Comparison of ENCODE assay signal across 23 cellular contexts in the genomic region with DNA sequence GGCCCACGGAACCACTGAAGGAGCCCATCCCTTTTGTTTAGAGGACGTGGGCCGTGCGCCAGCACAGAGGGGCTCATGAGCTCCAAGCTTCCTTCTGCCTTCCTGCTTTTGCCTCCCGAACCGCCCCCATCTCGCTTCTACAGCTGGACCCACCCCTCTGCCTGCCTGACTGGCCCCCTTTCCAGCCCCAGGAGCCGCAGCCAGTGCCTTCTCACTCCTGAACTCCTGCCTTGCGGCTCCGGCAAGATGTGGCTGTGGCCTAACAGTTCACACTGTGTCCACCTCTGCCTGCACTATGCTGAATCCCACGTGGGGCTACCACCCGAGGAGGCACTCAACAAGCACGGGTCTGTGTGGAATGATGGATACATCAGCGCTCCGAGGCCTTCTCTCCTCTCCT. TPM values are rescaled to one million over a fixed set of nuclear protein-coding genes. Genes with fewer than 3 reads are reported as not detected.
DNase-seq lines count a peak whose midpoint lies in the region; ATAC-seq and TF ChIP-seq lines count a peak whose summit lies in the region.
"Had no signal": no experiment of that assay in that cellular context is flagged by ENCODE, and none has a peak within 500 bp of the region (broad histone marks: within the 10 kb centered on the region; RNA-seq: fewer than 3 reads in every experiment).

No MANE protein-coding gene starts in this region.

- no peaks in the 10 kb centered on the region for H3K36me3 Mint-ChIP-seq in central memory CD8-positive, alpha-beta T cell (ENCODE audit: insufficient read depth)
- no peaks in the 10 kb centered on the region for H3K36me3 Mint-ChIP-seq in Calu3 (ENCODE audit: insufficient read depth, unreplicated experiment)
- H3K36me3 Mint-ChIP-seq: IgD-negative memory B cell had no signal

- 83% methylated on average over 15 of the region's 15 CpGs for WGBS in right cardiac atrium

- peaks cover 2% of the 10 kb centered on the region; the same call in 1 of the 2 replicates for H3K4me1 ChIP-seq in HEK293 (ENCODE audit: control insufficient read depth, insufficient read depth, low read length)
- H3K4me1 ChIP-seq in right cardiac atrium (ENCODE audit: control insufficient read depth, insufficient read depth, low read length): peaks cover 8% of the 10 kb centered on the region
- peaks cover 10 to 44% (median 38%) of the 10 kb centered on the region in 5 donors for H3K4me1 ChIP-seq in subcutaneous abdominal adipose tissue (ENCODE audit: control insufficient read depth in 5 of 5, insufficient read depth in 5 of 5, low read length in 5 of 5)

- no peak overlapping the region for H3K27ac ChIP-seq in HEK293 (ENCODE audit: extremely low read depth, low read depth, low read length)
- H3K27ac ChIP-seq in right cardiac atrium (ENCODE audit: low read length): no peak overlapping the region
- peak overlapping the region; percentile 61 for H3K27ac ChIP-seq in subcutaneous abdominal adipose tissue (ENCODE audit: low read depth, low read length)
- H3K27ac ChIP-seq: SJCRH30 had no signal

- no peak for TF ChIP-seq CTCF in HEK293 (tag by site-specific recombination; IDR thresholded peaks at IDR 0.05)
- no peak for TF ChIP-seq CTCF in Calu3 (IDR thresholded peaks at IDR 0.05; ENCODE audit: unreplicated experiment)

- H3K9me3 ChIP-seq in HEK293 (ENCODE audit: control insufficient read depth, insufficient read depth, low read depth, low read length) (0 out of 2 replicates have a peak, but pooled peaks cover 3% of the 10 kb centered on the region), right cardiac atrium (ENCODE audit: control insufficient read depth, low read length) (no peaks in the 10 kb centered on the region), subcutaneous abdominal adipose tissue (ENCODE audit: control insufficient read depth in 5 of 5, low read length in 5 of 5) (no peaks in the 10 kb centered on the region)

- no peak for DNase-seq in central memory CD8-positive, alpha-beta T cell (ENCODE audit: low spot score in 2 of 2)
- peak; percentile 5 to 43 (median 25) for DNase-seq in right cardiac atrium
- DNase-seq in NCI-H2029 treated with DMSO at 0.1 percent for 48 hours (lab: John Stamatoyannopoulos, UW): no peak
- no peak for DNase-seq in NCI-H446 treated with DMSO at 0.1 percent for 48 hours (lab: John Stamatoyannopoulos, UW)
- no peak for DNase-seq in Calu3
- DNase-seq: ACHN; C1 segment of cervical spinal cord; CD8-positive, alpha-beta T cell; DMS153; H9; MV-4-11; NCI-H1105 treated with DMSO at 0.1 percent for 48 hours; NCI-H2081; NCI-H2171; NCI-H345; NCI-H524 treated with DMSO at 0.1 percent for 48 hours; NCI-H82; SJCRH30 had no signal

- peak overlapping the region; percentile 44 for H3K27ac Mint-ChIP-seq in central memory CD8-positive, alpha-beta T cell (ENCODE audit: low read depth)
- H3K27ac Mint-ChIP-seq in Calu3 (ENCODE audit: unreplicated experiment): no peak overlapping the region
- H3K27ac Mint-ChIP-seq: CD8-positive, alpha-beta T cell had no signal

- ATAC-seq in central memory CD8-positive, alpha-beta T cell (replicated peaks; ENCODE audit: extremely low read depth, poor library complexity, severe bottlenecking): no peak
- no peak for ATAC-seq in right cardiac atrium
- ATAC-seq: CD8-positive, alpha-beta T cell; Panc1 had no signal

- H3K4me1 Mint-ChIP-seq in central memory CD8-positive, alpha-beta T cell: no peaks in the 10 kb centered on the region
- H3K4me1 Mint-ChIP-seq in Calu3 (ENCODE audit: low read depth, unreplicated experiment): no peaks in the 10 kb centered on the region

- H3K27me3 ChIP-seq in right cardiac atrium (ENCODE audit: control insufficient read depth, insufficient read depth): no peaks in the 10 kb centered on the region
- no peaks in the 10 kb centered on the region for H3K27me3 ChIP-seq in subcutaneous abdominal adipose tissue (ENCODE audit: control insufficient read depth in 5 of 5, insufficient read depth in 4 of 5, low read length in 5 of 5)
- H3K27me3 ChIP-seq: SJCRH30 had no signal

- POLR2A ChIA-PET in HEK293 (lab: Yijun Ruan, JAX): interaction anchor here (1.5 kb wide), 1 partner anchor 10 kb away, joined by 3 read pairs; no protein-coding TSS in a partner anchor

- H3K9ac ChIP-seq in subcutaneous abdominal adipose tissue (ENCODE audit: low read length in 5 of 5): no peak overlapping the region

- no peak overlapping the region for H3K4me3 ChIP-seq in HEK293 (ENCODE audit: low read depth, low read length)
- H3K4me3 ChIP-seq in right cardiac atrium (ENCODE audit: low read length): no peak overlapping the region
- H3K4me3 ChIP-seq in subcutaneous abdominal adipose tissue (ENCODE audit: low read depth in 1 of 5, low read length in 5 of 5): no peak overlapping the region
- H3K4me3 ChIP-seq: SJCRH30 had no signal

- H3K9me3 Mint-ChIP-seq in central memory CD8-positive, alpha-beta T cell: no peaks in the 10 kb centered on the region
- H3K9me3 Mint-ChIP-seq in Calu3 (ENCODE audit: low read depth, unreplicated experiment): no peaks in the 10 kb centered on the region
- H3K9me3 Mint-ChIP-seq: CD8-positive, alpha-beta T cell; IgD-negative memory B cell had no signal

- no peak overlapping the region for H3K4me3 Mint-ChIP-seq in central memory CD8-positive, alpha-beta T cell
- H3K4me3 Mint-ChIP-seq in Calu3 (ENCODE audit: low read depth, unreplicated experiment): no peak overlapping the region
- H3K4me3 Mint-ChIP-seq: CD8-positive, alpha-beta T cell; H9; IgD-negative memory B cell had no signal

- CTCF ChIA-PET in HEK293 (lab: Yijun Ruan, JAX) (interaction anchor here (0.6 to 1.4 kb wide), 2 partner anchors 40 to 223 kb away, joined by 3 to 4 read pairs; no protein-coding TSS in a partner anchor), Calu3 (lab: Charles Lee) (no interaction called here)

- no peaks in the 10 kb centered on the region; a peak in 1 of 3 replicates for H3K36me3 ChIP-seq in HEK293 (ENCODE audit: control insufficient read depth in 2 of 2, insufficient read depth in 1 of 2, low read length in 2 of 2)
- H3K36me3 ChIP-seq in subcutaneous abdominal adipose tissue (ENCODE audit: control insufficient read depth in 5 of 5, insufficient read depth in 5 of 5, low read length in 5 of 5): no peaks in the 10 kb centered on the region
- H3K36me3 ChIP-seq: SJCRH30 had no signal

- H3K27me3 Mint-ChIP-seq in central memory CD8-positive, alpha-beta T cell: no peaks in the 10 kb centered on the region
- H3K27me3 Mint-ChIP-seq in Calu3 (ENCODE audit: unreplicated experiment): no peaks in the 10 kb centered on the region
- H3K27me3 Mint-ChIP-seq: IgD-negative memory B cell had no signal

- intact Hi-C loops in right cardiac atrium (cut with DNase I): no loop called here
- intact Hi-C loops in Calu3 (cut with micrococcal nuclease; ENCODE audit: unreplicated experiment): no loop called here

- BruUV-seq in Calu3 (replicated peaks; lab: Mats Ljungman, UMichigan): no TSS peak

TF ChIP-seq in HEK293, 187 proteins besides CTCF, POLR2A, EP300 and RAD21:
- TF ChIP-seq ZNF585B (tag by site-specific recombination; IDR thresholded peaks at IDR 0.05): no peak
- peak; percentile 55 for TF ChIP-seq ZIC2 (tag by site-specific recombination; IDR thresholded peaks at IDR 0.05)

RNA-seq across cellular contexts. Expression of gene RASD1, which starts 31.9 kb away (rescaled TPM):
- total RNA-seq in right cardiac atrium (10 to 100 TPM; 18.7 to 63.8 (median 39.9) TPM), Calu3 (2022) (not detected in 2 replicates)
- 66.2 TPM for polyA plus RNA-seq in right cardiac atrium
- total RNA-seq: G401, SJCRH30 had no signal

RNA-seq across cellular contexts. Expression of gene MED9, which starts 51.3 kb away (rescaled TPM):
- 10 to 100 TPM; 30.7 to 35.6 (median 32.6) TPM for total RNA-seq in right cardiac atrium
- 38.5 TPM for polyA plus RNA-seq in right cardiac atrium
- total RNA-seq in Calu3 (2022): 12.3 and 12.7 TPM in 2 replicates

Comparison
In these comparisons a context has a peak if more than half of its experiments do, and no peak if none do; other contexts are left out.
1. DNase-seq: peak in right cardiac atrium (3 of 3); none in central memory CD8-positive, alpha-beta T cell (0 of 2), NCI-H2029 treated with DMSO at 0.1 percent for 48 hours (single experiment), NCI-H446 treated with DMSO at 0.1 percent for 48 hours (single experiment) and Calu3 (single experiment).
2. RNA of gene RASD1, which starts 31.9 kb away (total RNA-seq): 18.7 to 63.8 TPM in right cardiac atrium; not detected in Calu3; every median in the first group is over 10 times any median in the second.